ENCODE assay signal across 8 cellular contexts in the genomic region with DNA sequence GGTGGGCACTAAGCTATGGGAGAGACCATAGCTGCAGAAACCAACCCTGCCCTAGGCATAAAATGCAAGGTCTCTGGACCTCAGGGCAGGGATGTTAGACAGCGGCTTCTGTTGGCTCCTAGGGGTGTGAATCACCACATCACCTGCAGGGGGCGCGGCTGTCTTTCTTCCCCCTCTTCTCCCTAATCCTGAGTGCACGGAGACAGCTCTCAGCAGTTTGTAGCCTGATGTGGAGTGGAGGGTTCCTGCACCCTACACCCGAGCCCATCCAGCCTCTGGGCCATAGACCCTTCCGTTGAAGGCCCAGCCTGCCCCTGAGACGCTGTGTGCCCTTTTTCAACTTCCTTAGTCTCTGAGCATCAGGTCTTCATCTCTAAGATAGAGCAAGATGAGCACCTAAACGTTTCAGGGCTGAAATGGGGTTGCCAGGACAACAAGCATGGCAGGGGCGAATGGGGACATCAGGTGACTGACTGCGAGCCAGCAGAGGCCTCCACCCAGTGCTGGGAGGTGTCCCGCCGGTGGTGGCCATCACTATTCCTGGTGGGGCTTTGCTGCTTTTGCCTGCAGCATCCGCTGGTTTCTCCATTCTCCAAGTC. TPM values are rescaled to one million over a fixed set of nuclear protein-coding genes. Genes with fewer than 3 reads are reported as not detected.
DNase-seq lines count a peak whose midpoint lies in the region; ATAC-seq and TF ChIP-seq lines count a peak whose summit lies in the region.

No MANE protein-coding gene starts in this region.

- H3K27me3 ChIP-seq in lower lobe of right lung (ENCODE audit: low read depth) = no peaks in the 10 kb centered on the region

- peaks cover 29% of the 10 kb centered on the region for H3K4me1 ChIP-seq in lower lobe of right lung

- H3K27ac ChIP-seq in lower lobe of right lung = no peak overlapping the region

- DNase-seq in AML-193 (lab: John Stamatoyannopoulos, UW) (peak; percentile 58 to 69), H4 (ENCODE audit: low spot score) (peak; percentile 59), NCI-H510A treated with DMSO at 0.1 percent for 48 hours (lab: John Stamatoyannopoulos, UW) (peak; percentile 64), dermis microvascular lymphatic vessel endothelial cell (ENCODE audit: low read depth in 2 of 2) (peak; percentile 50 to 81), lower lobe of right lung (peak; percentile 90)
- DNase-seq in activated CD4-positive, alpha-beta T cell treated with anti-CD3 and anti-CD28 coated beads, Interleukin-2, amount 50 U/mL, for 4 hours = peak; percentile 82 to 85
- peak; percentile 49 for DNase-seq in stimulated activated CD8-positive, alpha-beta memory T cell treated with anti-CD3 and anti-CD28 coated beads, Interleukin-12 subunit alpha, Interleukin-12 subunit beta, amount 100 ng/mL, for 24 hours (ENCODE audit: extremely low read depth)

- H3K36me3 ChIP-seq in lower lobe of right lung = no peaks in the 10 kb centered on the region

- intact Hi-C loops in lower lobe of right lung (cut with DNase I) = loop anchor here (5.0 kb wide), 1 partner anchor 147 kb away; no protein-coding TSS in a partner anchor

- peak; percentile 89 for TF ChIP-seq CTCF in lower lobe of right lung (IDR thresholded peaks at IDR 0.05)

- ATAC-seq in lower lobe of right lung = peak; percentile 23 to 24
- ATAC-seq in HG03025 (IDR thresholded peaks at IDR 0.05; ENCODE audit: low FRiP score, unreplicated experiment) = no peak

- no peak overlapping the region for H3K4me3 ChIP-seq in lower lobe of right lung

- H3K9me3 ChIP-seq in lower lobe of right lung = no peaks in the 10 kb centered on the region

RNA-seq across cellular contexts. Expression of a gene that starts 2.3 kb away (rescaled TPM):
- total RNA-seq in H4 (2014; rRNA removed; shearing (Covaris generic)) = 18.7 and 19.0 TPM in 2 replicates
- total RNA-seq in dermis microvascular lymphatic vessel endothelial cell (12.1 and 25.0 TPM in 2 replicates), lower lobe of right lung (66.5 TPM)

RNA-seq across cellular contexts. Expression of a gene that starts 45.5 kb away (rescaled TPM):
- 2.4 and 3.9 TPM in 2 replicates for total RNA-seq in H4 (2014; rRNA removed; shearing (Covaris generic))
- 3.2 and 6.4 TPM in 2 replicates for total RNA-seq in dermis microvascular lymphatic vessel endothelial cell
- 13.8 TPM for total RNA-seq in lower lobe of right lung
